In genomic region chr18:24259869-24260662, GRCh38 we compare ENCODE assay signal across 1 cellular context.
TF ChIP-seq lines count a peak whose summit lies in the region.

No MANE protein-coding gene starts in this region.

TF ChIP-seq in GM23338, 12 proteins besides CTCF, POLR2A, EP300 and RAD21 (continued from another document):
- no peak for TF ChIP-seq REST (IDR thresholded peaks at IDR 0.05; ENCODE audit: unreplicated experiment)
- no peak for TF ChIP-seq EZH2phosphoT487 (IDR thresholded peaks at IDR 0.05; ENCODE audit: unreplicated experiment)
- TF ChIP-seq JUNB (IDR thresholded peaks at IDR 0.05; ENCODE audit: unreplicated experiment): no peak
- no peak for TF ChIP-seq EZH2 (IDR thresholded peaks at IDR 0.05; ENCODE audit: low read depth, unreplicated experiment)
- TF ChIP-seq, protein P1, sequence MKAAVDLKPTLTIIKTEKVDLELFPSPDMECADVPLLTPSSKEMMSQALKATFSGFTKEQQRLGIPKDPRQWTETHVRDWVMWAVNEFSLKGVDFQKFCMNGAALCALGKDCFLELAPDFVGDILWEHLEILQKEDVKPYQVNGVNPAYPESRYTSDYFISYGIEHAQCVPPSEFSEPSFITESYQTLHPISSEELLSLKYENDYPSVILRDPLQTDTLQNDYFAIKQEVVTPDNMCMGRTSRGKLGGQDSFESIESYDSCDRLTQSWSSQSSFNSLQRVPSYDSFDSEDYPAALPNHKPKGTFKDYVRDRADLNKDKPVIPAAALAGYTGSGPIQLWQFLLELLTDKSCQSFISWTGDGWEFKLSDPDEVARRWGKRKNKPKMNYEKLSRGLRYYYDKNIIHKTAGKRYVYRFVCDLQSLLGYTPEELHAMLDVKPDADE (IDR thresholded peaks at IDR 0.05): no peak
- no peak for TF ChIP-seq NANOG (IDR thresholded peaks at IDR 0.05; ENCODE audit: borderline replicate concordance)
- no peak for TF ChIP-seq POLR2AphosphoS5 (IDR thresholded peaks at IDR 0.05; ENCODE audit: low read depth)
- TF ChIP-seq STAT1 (IDR thresholded peaks at IDR 0.05; ENCODE audit: unreplicated experiment): no peak
- TF ChIP-seq, protein P2, sequence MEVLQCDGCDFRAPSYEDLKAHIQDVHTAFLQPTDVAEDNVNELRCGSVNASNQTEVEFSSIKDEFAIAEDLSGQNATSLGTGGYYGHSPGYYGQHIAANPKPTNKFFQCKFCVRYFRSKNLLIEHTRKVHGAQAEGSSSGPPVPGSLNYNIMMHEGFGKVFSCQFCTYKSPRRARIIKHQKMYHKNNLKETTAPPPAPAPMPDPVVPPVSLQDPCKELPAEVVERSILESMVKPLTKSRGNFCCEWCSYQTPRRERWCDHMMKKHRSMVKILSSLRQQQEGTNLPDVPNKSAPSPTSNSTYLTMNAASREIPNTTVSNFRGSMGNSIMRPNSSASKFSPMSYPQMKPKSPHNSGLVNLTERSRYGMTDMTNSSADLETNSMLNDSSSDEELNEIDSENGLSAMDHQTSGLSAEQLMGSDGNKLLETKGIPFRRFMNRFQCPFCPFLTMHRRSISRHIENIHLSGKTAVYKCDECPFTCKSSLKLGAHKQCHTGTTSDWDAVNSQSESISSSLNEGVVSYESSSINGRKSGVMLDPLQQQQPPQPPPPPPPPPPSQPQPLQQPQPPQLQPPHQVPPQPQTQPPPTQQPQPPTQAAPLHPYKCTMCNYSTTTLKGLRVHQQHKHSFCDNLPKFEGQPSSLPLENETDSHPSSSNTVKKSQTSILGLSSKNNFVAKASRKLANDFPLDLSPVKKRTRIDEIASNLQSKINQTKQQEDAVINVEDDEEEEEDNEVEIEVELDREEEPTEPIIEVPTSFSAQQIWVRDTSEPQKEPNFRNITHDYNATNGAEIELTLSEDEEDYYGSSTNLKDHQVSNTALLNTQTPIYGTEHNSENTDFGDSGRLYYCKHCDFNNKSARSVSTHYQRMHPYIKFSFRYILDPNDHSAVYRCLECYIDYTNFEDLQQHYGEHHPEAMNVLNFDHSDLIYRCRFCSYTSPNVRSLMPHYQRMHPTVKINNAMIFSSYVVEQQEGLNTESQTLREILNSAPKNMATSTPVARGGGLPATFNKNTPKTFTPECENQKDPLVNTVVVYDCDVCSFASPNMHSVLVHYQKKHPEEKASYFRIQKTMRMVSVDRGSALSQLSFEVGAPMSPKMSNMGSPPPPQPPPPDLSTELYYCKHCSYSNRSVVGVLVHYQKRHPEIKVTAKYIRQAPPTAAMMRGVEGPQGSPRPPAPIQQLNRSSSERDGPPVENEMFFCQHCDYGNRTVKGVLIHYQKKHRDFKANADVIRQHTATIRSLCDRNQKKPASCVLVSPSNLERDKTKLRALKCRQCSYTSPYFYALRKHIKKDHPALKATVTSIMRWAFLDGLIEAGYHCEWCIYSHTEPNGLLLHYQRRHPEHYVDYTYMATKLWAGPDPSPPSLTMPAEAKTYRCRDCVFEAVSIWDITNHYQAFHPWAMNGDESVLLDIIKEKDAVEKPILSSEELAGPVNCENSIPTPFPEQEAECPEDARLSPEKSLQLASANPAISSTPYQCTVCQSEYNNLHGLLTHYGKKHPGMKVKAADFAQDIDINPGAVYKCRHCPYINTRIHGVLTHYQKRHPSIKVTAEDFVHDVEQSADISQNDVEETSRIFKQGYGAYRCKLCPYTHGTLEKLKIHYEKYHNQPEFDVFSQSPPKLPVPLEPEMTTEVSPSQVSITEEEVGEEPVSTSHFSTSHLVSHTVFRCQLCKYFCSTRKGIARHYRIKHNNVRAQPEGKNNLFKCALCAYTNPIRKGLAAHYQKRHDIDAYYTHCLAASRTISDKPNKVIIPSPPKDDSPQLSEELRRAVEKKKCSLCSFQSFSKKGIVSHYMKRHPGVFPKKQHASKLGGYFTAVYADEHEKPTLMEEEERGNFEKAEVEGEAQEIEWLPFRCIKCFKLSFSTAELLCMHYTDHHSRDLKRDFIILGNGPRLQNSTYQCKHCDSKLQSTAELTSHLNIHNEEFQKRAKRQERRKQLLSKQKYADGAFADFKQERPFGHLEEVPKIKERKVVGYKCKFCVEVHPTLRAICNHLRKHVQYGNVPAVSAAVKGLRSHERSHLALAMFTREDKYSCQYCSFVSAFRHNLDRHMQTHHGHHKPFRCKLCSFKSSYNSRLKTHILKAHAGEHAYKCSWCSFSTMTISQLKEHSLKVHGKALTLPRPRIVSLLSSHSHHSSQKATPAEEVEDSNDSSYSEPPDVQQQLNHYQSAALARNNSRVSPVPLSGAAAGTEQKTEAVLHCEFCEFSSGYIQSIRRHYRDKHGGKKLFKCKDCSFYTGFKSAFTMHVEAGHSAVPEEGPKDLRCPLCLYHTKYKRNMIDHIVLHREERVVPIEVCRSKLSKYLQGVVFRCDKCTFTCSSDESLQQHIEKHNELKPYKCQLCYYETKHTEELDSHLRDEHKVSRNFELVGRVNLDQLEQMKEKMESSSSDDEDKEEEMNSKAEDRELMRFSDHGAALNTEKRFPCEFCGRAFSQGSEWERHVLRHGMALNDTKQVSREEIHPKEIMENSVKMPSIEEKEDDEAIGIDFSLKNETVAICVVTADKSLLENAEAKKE (CRISPR knock-in tag; IDR thresholded peaks at IDR 0.05): no peak
